8 cellular contexts compared by ENCODE assay signal in the genomic region with DNA sequence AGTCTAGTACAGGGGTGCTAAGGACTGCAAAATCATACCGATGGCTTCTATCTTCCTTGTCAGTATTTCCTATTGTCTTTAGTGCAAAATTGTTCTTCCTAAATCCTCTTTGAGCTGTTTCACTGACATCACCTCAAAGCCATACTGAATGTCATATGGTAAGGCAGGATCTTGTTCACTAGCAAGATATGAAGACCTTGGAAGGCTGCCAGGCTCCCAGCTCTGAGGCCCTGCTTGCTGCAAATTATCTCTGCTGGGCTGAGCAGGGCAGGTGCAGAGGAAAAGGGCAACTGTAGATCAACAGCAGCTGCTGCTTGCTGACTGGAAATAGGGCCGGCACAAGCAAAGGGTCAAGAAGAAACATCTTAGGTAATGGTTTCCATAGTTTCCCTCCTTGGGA. TPM values are rescaled to one million over a fixed set of nuclear protein-coding genes. Genes with fewer than 3 reads are reported as not detected.
DNase-seq lines count a peak whose midpoint lies in the region; ATAC-seq and TF ChIP-seq lines count a peak whose summit lies in the region.

No MANE protein-coding gene starts in this region.

- H2AFZ ChIP-seq in DND-41 (ENCODE audit: low read depth, low read length), result peak overlapping the region; percentile 20; the same call in 1 of the 2 replicates

- H3K27me3 Mint-ChIP-seq in nephron (ENCODE audit: low read depth), result peaks cover 8% of the 10 kb centered on the region
- no peaks in the 10 kb centered on the region for H3K27me3 Mint-ChIP-seq in CD4-positive, alpha-beta T cell

- H3K36me3 Mint-ChIP-seq in nephron (ENCODE audit: low read depth), result no peaks in the 10 kb centered on the region
- no peaks in the 10 kb centered on the region for H3K36me3 Mint-ChIP-seq in CD4-positive, alpha-beta T cell (ENCODE audit: low read depth)

- peak overlapping the region in 1 of 3 experiments; percentile 1 for H3K4me3 Mint-ChIP-seq in nephron
- H3K4me3 Mint-ChIP-seq in CD4-positive, alpha-beta T cell, result no peak overlapping the region

- peak overlapping the region; percentile 43 for H3K4me2 ChIP-seq in DND-41 (ENCODE audit: insufficient read depth, low read length)

- no peaks in the 10 kb centered on the region for H4K20me1 ChIP-seq in DND-41 (ENCODE audit: insufficient read depth, low read length)

- CTCF ChIA-PET in HEK293 (lab: Yijun Ruan, JAX), result interaction anchor here (0.5 to 1.5 kb wide), 6 partner anchors 30 to 591 kb away, joined by 3 to 7 read pairs (median 4); no protein-coding TSS in a partner anchor
- CTCF ChIA-PET in CD4-positive, alpha-beta T cell (lab: Charles Lee), result no interaction called here

- H3K9ac ChIP-seq in DND-41 (ENCODE audit: low read depth, low read length) (peak overlapping the region; percentile 25), adipocyte (ENCODE audit: low read length) (no peak overlapping the region)

- H3K9me3 ChIP-seq in DND-41 (ENCODE audit: insufficient read depth, low read length, severe bottlenecking) (no peaks in the 10 kb centered on the region), HEK293 (ENCODE audit: control insufficient read depth, insufficient read depth, low read depth, low read length) (no peaks in the 10 kb centered on the region), adipocyte (ENCODE audit: control insufficient read depth, low read length) (no peaks in the 10 kb centered on the region)
- no peaks in the 10 kb centered on the region for H3K9me3 ChIP-seq in CD4-positive, alpha-beta T cell (ENCODE audit: control insufficient read depth, low read length)

- H3K27me3 ChIP-seq in DND-41 (ENCODE audit: insufficient read depth, low read length, poor library complexity) (no peaks in the 10 kb centered on the region), adipocyte (replicated peaks; ENCODE audit: control insufficient read depth, insufficient read depth, low read length) (no peaks in the 10 kb centered on the region)
- no peaks in the 10 kb centered on the region for H3K27me3 ChIP-seq in CD4-positive, alpha-beta T cell (ENCODE audit: control insufficient read depth, insufficient read depth, low read length)

- H3K27ac ChIP-seq in DND-41 (ENCODE audit: low read length) (peak overlapping the region; percentile 81), HEK293 (ENCODE audit: extremely low read depth, low read depth, low read length) (no peak overlapping the region)
- H3K27ac ChIP-seq in CD4-positive, alpha-beta T cell (ENCODE audit: low read depth, low read length), result no peak overlapping the region

- H3K27ac Mint-ChIP-seq in nephron, result peak overlapping the region; percentile 43 to 64 (median 49)
- no peak overlapping the region for H3K27ac Mint-ChIP-seq in CD4-positive, alpha-beta T cell

- no peaks in the 10 kb centered on the region for H3K79me2 ChIP-seq in DND-41 (ENCODE audit: insufficient read depth, low read length)

- H3K4me1 Mint-ChIP-seq in nephron, result peaks cover 19% of the 10 kb centered on the region
- H3K4me1 Mint-ChIP-seq in CD4-positive, alpha-beta T cell (ENCODE audit: low read depth), result peaks cover 7% of the 10 kb centered on the region

- TF ChIP-seq CTCF in DND-41 (IDR thresholded peaks at IDR 0.05; ENCODE audit: borderline replicate concordance, extremely low read depth, low read length, poor library complexity, severe bottlenecking) (no peak), HEK293 (tag by site-specific recombination; IDR thresholded peaks at IDR 0.05) (no peak), nephron (IDR thresholded peaks at IDR 0.05; ENCODE audit: unreplicated experiment in 3 of 3) (no peak)
- no peak for TF ChIP-seq CTCF in CD4-positive, alpha-beta T cell (IDR thresholded peaks at IDR 0.05)

- peaks cover 61% of the 10 kb centered on the region for H3K4me1 ChIP-seq in DND-41 (ENCODE audit: insufficient read depth, low read length)
- peaks cover 13% of the 10 kb centered on the region for H3K4me1 ChIP-seq in HEK293 (ENCODE audit: control insufficient read depth, insufficient read depth, low read length)
- peaks cover 20% of the 10 kb centered on the region for H3K4me1 ChIP-seq in adipocyte (ENCODE audit: control insufficient read depth, insufficient read depth, low read length)

- H3K4me3 ChIP-seq in DND-41 (ENCODE audit: low read depth in 1 of 2, low read length in 2 of 2), result no peak overlapping the region
- no peak overlapping the region for H3K4me3 ChIP-seq in HEK293 (ENCODE audit: low read depth, low read length)
- no peak overlapping the region for H3K4me3 ChIP-seq in adipocyte (ENCODE audit: low read length)

- intact Hi-C loops in CD4-positive, alpha-beta T cell (cut with DNase I, micrococcal nuclease), result loop anchor here in 1 of 2 experiments (10.0 kb wide), 1 partner anchor 63 kb away; a partner anchor contains a TSS

- H3K36me3 ChIP-seq in DND-41 (ENCODE audit: insufficient read depth, low read length), result no peaks in the 10 kb centered on the region
- H3K36me3 ChIP-seq in HEK293 (ENCODE audit: control insufficient read depth in 2 of 2, insufficient read depth in 1 of 2, low read length in 2 of 2), result no peaks in the 10 kb centered on the region
- H3K36me3 ChIP-seq in adipocyte (ENCODE audit: control insufficient read depth, insufficient read depth, low read length, severe bottlenecking), result no peaks in the 10 kb centered on the region

- H3K9me3 Mint-ChIP-seq in nephron, result peaks cover 2% of the 10 kb centered on the region
- H3K9me3 Mint-ChIP-seq in CD4-positive, alpha-beta T cell, result no peaks in the 10 kb centered on the region

- DNase-seq in DND-41 (peak; percentile 93), NCI-H2029 treated with DMSO at 0.1 percent for 48 hours (lab: John Stamatoyannopoulos, UW) (peak; percentile 69), adipocyte (ENCODE audit: low read depth) (peak; percentile 50), UCSD-AML1 (lab: John Stamatoyannopoulos, UW; ENCODE audit: unreplicated experiment) (no peak), GM19240 (ENCODE audit: insufficient read length, low spot score) (no peak)
- no peak for DNase-seq in CD4-positive, alpha-beta T cell

- POLR2A ChIA-PET in HEK293 (lab: Yijun Ruan, JAX), result interaction anchor here (0.7 to 2.9 kb wide), 4 partner anchors 27 to 58 kb away, joined by 3 to 29 read pairs (median 8); a partner anchor contains a TSS
- POLR2A ChIA-PET in CD4-positive, alpha-beta T cell (lab: Charles Lee), result no interaction called here

- ATAC-seq in DND-41 (ENCODE audit: insufficient read depth, low read depth), result peak; percentile 95
- no peak for ATAC-seq in CD4-positive, alpha-beta T cell (ENCODE audit: poor library complexity)

TF ChIP-seq in HEK293, 187 proteins besides CTCF, POLR2A, EP300 and RAD21 (continues in another document):
- TF ChIP-seq ZNF501 (tag by site-specific recombination; IDR thresholded peaks at IDR 0.05), result peak; percentile 42; the same call in 1 of the 2 replicates
- 0 out of 2 replicates have a peak, but pooled peaks have one; percentile 63 for TF ChIP-seq ZNF366 (tag by site-specific recombination; conservative IDR thresholded peaks at IDR 0.05)
- no peak for TF ChIP-seq ZNF843 (tag by site-specific recombination; IDR thresholded peaks at IDR 0.05)
- no peak for TF ChIP-seq ZNF626 (tag by site-specific recombination; IDR thresholded peaks at IDR 0.05)
- TF ChIP-seq IKZF3 (tag by site-specific recombination; IDR thresholded peaks at IDR 0.05), result 0 out of 2 replicates have a peak, but pooled peaks have one; percentile 12
- TF ChIP-seq, protein P1, sequence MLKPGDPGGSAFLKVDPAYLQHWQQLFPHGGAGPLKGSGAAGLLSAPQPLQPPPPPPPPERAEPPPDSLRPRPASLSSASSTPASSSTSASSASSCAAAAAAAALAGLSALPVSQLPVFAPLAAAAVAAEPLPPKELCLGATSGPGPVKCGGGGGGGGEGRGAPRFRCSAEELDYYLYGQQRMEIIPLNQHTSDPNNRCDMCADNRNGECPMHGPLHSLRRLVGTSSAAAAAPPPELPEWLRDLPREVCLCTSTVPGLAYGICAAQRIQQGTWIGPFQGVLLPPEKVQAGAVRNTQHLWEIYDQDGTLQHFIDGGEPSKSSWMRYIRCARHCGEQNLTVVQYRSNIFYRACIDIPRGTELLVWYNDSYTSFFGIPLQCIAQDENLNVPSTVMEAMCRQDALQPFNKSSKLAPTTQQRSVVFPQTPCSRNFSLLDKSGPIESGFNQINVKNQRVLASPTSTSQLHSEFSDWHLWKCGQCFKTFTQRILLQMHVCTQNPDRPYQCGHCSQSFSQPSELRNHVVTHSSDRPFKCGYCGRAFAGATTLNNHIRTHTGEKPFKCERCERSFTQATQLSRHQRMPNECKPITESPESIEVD (tag by site-specific recombination; IDR thresholded peaks at IDR 0.05), result 0 out of 2 replicates have a peak, but pooled peaks have one; percentile 4
- TF ChIP-seq ZNF473 (tag by site-specific recombination; IDR thresholded peaks at IDR 0.05), result no peak
- peak; percentile 55; the same call in 1 of the 2 replicates for TF ChIP-seq ZBTB17 (tag by site-specific recombination; IDR thresholded peaks at IDR 0.05)
- TF ChIP-seq, protein P2, sequence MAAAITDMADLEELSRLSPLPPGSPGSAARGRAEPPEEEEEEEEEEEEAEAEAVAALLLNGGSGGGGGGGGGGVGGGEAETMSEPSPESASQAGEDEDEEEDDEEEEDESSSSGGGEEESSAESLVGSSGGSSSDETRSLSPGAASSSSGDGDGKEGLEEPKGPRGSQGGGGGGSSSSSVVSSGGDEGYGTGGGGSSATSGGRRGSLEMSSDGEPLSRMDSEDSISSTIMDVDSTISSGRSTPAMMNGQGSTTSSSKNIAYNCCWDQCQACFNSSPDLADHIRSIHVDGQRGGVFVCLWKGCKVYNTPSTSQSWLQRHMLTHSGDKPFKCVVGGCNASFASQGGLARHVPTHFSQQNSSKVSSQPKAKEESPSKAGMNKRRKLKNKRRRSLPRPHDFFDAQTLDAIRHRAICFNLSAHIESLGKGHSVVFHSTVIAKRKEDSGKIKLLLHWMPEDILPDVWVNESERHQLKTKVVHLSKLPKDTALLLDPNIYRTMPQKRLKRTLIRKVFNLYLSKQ (tag by site-specific recombination; IDR thresholded peaks at IDR 0.05; ENCODE audit: borderline replicate concordance), result no peak
- TF ChIP-seq ZNF600 (tag by site-specific recombination; IDR thresholded peaks at IDR 0.05), result peak; percentile 47; the same call in 1 of the 2 replicates
- TF ChIP-seq ZNF629 (tag by site-specific recombination; IDR thresholded peaks at IDR 0.05), result 0 out of 2 replicates have a peak, but pooled peaks have one; percentile 20
- TF ChIP-seq ZNF433 (tag by site-specific recombination; IDR thresholded peaks at IDR 0.05; ENCODE audit: low read depth), result no peak
- TF ChIP-seq FEZF1 (tag by site-specific recombination; IDR thresholded peaks at IDR 0.05), result peak; percentile 80
- TF ChIP-seq ZIC2 (tag by site-specific recombination; IDR thresholded peaks at IDR 0.05), result no peak
- peak; percentile 89 for TF ChIP-seq ZBTB8A (tag by site-specific recombination; IDR thresholded peaks at IDR 0.05)
- peak; percentile 61; the same call in 1 of the 2 replicates for TF ChIP-seq TRIM28 (IDR thresholded peaks at IDR 0.05; ENCODE audit: borderline replicate concordance, low read length)

RNA-seq across cellular contexts. Expression of a gene that starts 58.2 kb away (rescaled TPM):
- total RNA-seq in CD4-positive, alpha-beta T cell, result 100 to 1,000 TPM; 100 to 101 TPM

Comparison
In these comparisons a context has a peak if more than half of its experiments do, and no peak if none do; other contexts are left out.
1. DNase-seq: peak in DND-41 (single experiment), NCI-H2029 treated with DMSO at 0.1 percent for 48 hours (single experiment) and adipocyte (single experiment); none in UCSD-AML1 (single experiment), CD4-positive, alpha-beta T cell (0 of 10) and GM19240 (single experiment).